ENCODE assay signal across 17 cellular contexts in genomic region chr10:59311025-59311424, GRCh38. TPM values are rescaled to one million over a fixed set of nuclear protein-coding genes. Genes with fewer than 3 reads are reported as not detected.
"Had no signal": no experiment of that assay in that cellular context is flagged by ENCODE, and none has a peak within 500 bp of the region (broad histone marks: within the 10 kb centered on the region; RNA-seq: fewer than 3 reads in every experiment).

No MANE protein-coding gene starts in this region.

- H3K9me3 Mint-ChIP-seq: activated CD4-positive, alpha-beta T cell treated with anti-CD3 and anti-CD28 coated beads, Interleukin-2, amount 10 ng/mL, durations not matched to agents 7 days and 5 days; activated naive CD4-positive, alpha-beta T cell treated with anti-CD3 and anti-CD28 coated beads, Interleukin-2, amount 10 ng/mL, durations not matched to agents 7 days and 5 days; activated T-helper 2 cell treated with anti-CD3 and anti-CD28 coated beads, Interferon-gamma antibody, Interleukin-2, Interleukin-4, amounts not matched to agents 10 μg/mL and 5 μg/mL and 100 μg/mL, durations not matched to agents 14 hours and 24 hours and 36 hours; WTC11 had no signal

- H3K4me3 ChIP-seq: adrenal gland, pancreas, upper lobe of left lung had no signal

- H3K27me3 Mint-ChIP-seq: activated CD4-positive, alpha-beta T cell treated with anti-CD3 and anti-CD28 coated beads, Interleukin-2, amount 10 ng/mL, durations not matched to agents 7 days and 5 days; activated naive CD4-positive, alpha-beta T cell treated with anti-CD3 and anti-CD28 coated beads, Interleukin-2, amount 10 ng/mL, durations not matched to agents 7 days and 5 days; naive B cell; T-helper 17 cell had no signal

- H3K27me3 ChIP-seq: adrenal gland, pancreas, upper lobe of left lung had no signal

- H3K4me1 ChIP-seq: upper lobe of left lung had no signal

- H3K36me3 ChIP-seq: adrenal gland, pancreas, upper lobe of left lung had no signal

- H3K27ac Mint-ChIP-seq: activated CD4-positive, alpha-beta T cell treated with anti-CD3 and anti-CD28 coated beads, Interleukin-2, amount 10 ng/mL, durations not matched to agents 7 days and 5 days; activated naive CD4-positive, alpha-beta T cell treated with anti-CD3 and anti-CD28 coated beads, Interleukin-2, amount 10 ng/mL, durations not matched to agents 7 days and 5 days; activated T-helper 2 cell treated with anti-CD3 and anti-CD28 coated beads, Interferon-gamma antibody, Interleukin-2, Interleukin-4, amounts not matched to agents 10 μg/mL and 5 μg/mL and 100 μg/mL, durations not matched to agents 14 hours and 24 hours and 36 hours; T-helper 17 cell; WTC11 had no signal

- H3K27ac ChIP-seq: pancreas, upper lobe of left lung had no signal

- H3K4me1 Mint-ChIP-seq: activated CD4-positive, alpha-beta T cell treated with anti-CD3 and anti-CD28 coated beads, Interleukin-2, amount 10 ng/mL, durations not matched to agents 7 days and 5 days; activated naive CD4-positive, alpha-beta T cell treated with anti-CD3 and anti-CD28 coated beads, Interleukin-2, amount 10 ng/mL, durations not matched to agents 7 days and 5 days; naive B cell; T-helper 17 cell; WTC11 had no signal

- H3K4me3 Mint-ChIP-seq: activated CD4-positive, alpha-beta T cell treated with anti-CD3 and anti-CD28 coated beads, Interleukin-2, amount 10 ng/mL, durations not matched to agents 7 days and 5 days; activated naive CD4-positive, alpha-beta T cell treated with anti-CD3 and anti-CD28 coated beads, Interleukin-2, amount 10 ng/mL, durations not matched to agents 7 days and 5 days; naive B cell; T-helper 17 cell; WTC11 had no signal

- DNase-seq: activated CD4-positive, alpha-beta T cell treated with anti-CD3 and anti-CD28 coated beads, Interleukin-2, amount 10 ng/mL, durations not matched to agents 7 days and 5 days; activated naive CD4-positive, alpha-beta T cell treated with anti-CD3 and anti-CD28 coated beads, Interleukin-2, amount 10 ng/mL, durations not matched to agents 7 days and 5 days; activated T-cell treated with anti-CD3 and anti-CD28 coated beads for 4 hours; adrenal gland; cerebellar nuclear complex; foreskin fibroblast; kidney; naive B cell; pancreas; retina; small intestine; T-helper 17 cell; upper lobe of left lung had no signal

- H3K9me3 ChIP-seq: adrenal gland, pancreas, upper lobe of left lung had no signal

- ATAC-seq: esophagus mucosa, pancreas, T-helper 17 cell, WTC11 had no signal

- H3K36me3 Mint-ChIP-seq: activated naive CD4-positive, alpha-beta T cell treated with anti-CD3 and anti-CD28 coated beads, Interleukin-2, amount 10 ng/mL, durations not matched to agents 7 days and 5 days; naive B cell; WTC11 had no signal

RNA-seq across cellular contexts. Expression of gene FAM13C, which starts 51.3 kb away (rescaled TPM):
- total RNA-seq: activated CD4-positive, alpha-beta T cell treated with anti-CD3 and anti-CD28 coated beads, Interleukin-2, amount 10 ng/mL, durations not matched to agents 7 days and 5 days; activated CD8-positive, alpha-beta memory T cell treated with anti-CD3 and anti-CD28 coated beads for 36 hours; activated T-helper 2 cell treated with anti-CD3 and anti-CD28 coated beads, Interferon-gamma antibody, Interleukin-2, Interleukin-4, amounts not matched to agents 10 μg/mL and 5 μg/mL and 100 μg/mL, durations not matched to agents 14 hours and 24 hours and 36 hours; T-helper 17 cell had no signal
